ENCODE assay signal across 8 cellular contexts in the genomic region with DNA sequence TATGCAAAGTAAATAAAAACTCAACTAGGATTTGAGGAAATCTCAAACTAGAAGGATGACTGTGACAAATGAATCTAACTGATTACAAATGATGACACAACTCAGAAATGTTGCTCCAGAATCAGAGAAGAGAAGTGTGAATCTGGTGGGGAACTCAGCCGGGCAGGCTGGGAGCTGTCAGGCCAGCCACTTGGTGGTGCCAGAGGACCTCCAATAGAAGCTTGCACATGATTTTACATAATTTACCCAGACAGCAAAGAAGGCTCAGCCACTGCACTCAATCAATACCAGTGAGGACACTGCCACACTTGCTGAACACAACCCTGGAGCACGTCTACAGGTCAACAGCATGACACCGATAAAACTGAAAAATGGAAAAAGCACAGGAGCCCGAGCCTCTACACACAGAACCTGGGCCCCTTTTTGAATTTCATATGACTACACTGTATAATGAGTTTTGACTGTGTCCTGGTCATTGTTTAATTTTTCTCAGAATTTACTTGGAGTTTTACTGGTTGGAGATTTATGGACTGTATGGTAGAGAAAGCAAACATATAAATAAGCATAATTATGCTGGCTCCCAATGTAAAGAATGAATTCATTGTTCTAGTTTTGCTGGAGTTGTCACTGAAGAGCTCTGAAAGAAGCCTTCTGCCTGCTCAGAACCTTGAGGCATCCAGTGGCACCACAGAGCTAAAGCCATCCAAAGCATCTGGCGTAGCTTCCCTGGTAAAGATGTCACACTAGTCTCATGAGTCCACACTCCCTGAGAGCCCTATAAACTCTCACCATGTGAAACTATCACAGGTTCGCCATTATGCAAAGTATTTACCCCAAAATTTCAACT.
A peak's percentile ranks its signal among the peaks of the same experiment; 100 is the strongest.
DNase-seq lines count a peak whose midpoint lies in the region; ATAC-seq and TF ChIP-seq lines count a peak whose summit lies in the region.

No MANE protein-coding gene starts in this region.

- peak; percentile 93 for TF ChIP-seq CTCF in LNCAP (IDR thresholded peaks at IDR 0.05)
- peak; percentile 62 to 77 (median 72) for TF ChIP-seq CTCF in gastrocnemius medialis (IDR thresholded peaks at IDR 0.05 in 4 of 5, conservative IDR thresholded peaks at IDR 0.05 in 1 of 5)

- peaks cover 0 to 11% (median 4%) of the 10 kb centered on the region in 3 donors for H3K27me3 ChIP-seq in gastrocnemius medialis

- H3K27ac ChIP-seq in gastrocnemius medialis: no peak overlapping the region

- peaks cover 12 to 16% of the 10 kb centered on the region in 2 donors for H3K4me1 ChIP-seq in gastrocnemius medialis

- DNase-seq in DMS53 treated with DMSO at 0.1 percent for 48 hours (lab: John Stamatoyannopoulos, UW; ENCODE audit: unreplicated experiment) (peak; percentile 61), SIG-M5 (lab: John Stamatoyannopoulos, UW) (peak; percentile 28), astrocyte of the hippocampus (ENCODE audit: low read depth, low spot score) (peak; percentile 85), hypothalamus (lab: John Stamatoyannopoulos, UW) (peak in 40 of 51 donors; percentile 4 to 77 (median 42)), gastrocnemius medialis (peak; percentile 37 to 59)

- no peaks in the 10 kb centered on the region for H3K9me3 ChIP-seq in gastrocnemius medialis

- no peak overlapping the region for H3K4me3 ChIP-seq in gastrocnemius medialis

- intact Hi-C loops in gastrocnemius medialis (cut with DNase I; ENCODE audit: low total_unique reads): loop anchor here (10.0 kb wide), 1 partner anchor 698 kb away; no protein-coding TSS in a partner anchor

- no peak for TF ChIP-seq POLR2A in gastrocnemius medialis (IDR thresholded peaks at IDR 0.05)

- no peaks in the 10 kb centered on the region for H3K36me3 ChIP-seq in gastrocnemius medialis

- in situ Hi-C loops in gastrocnemius medialis (cut with MboI; ENCODE audit: low sequenced_read_pairs in 4 of 4): loop anchor here in 1 of 4 donors (25.0 kb wide), 1 partner anchor 555 kb away; no protein-coding TSS in a partner anchor

- peak; percentile 75 for ATAC-seq in GM21576 (IDR thresholded peaks at IDR 0.05; ENCODE audit: unreplicated experiment)
- peak; percentile 78 to 83 for ATAC-seq in gastrocnemius medialis
- no peak for ATAC-seq in GM19324 (IDR thresholded peaks at IDR 0.05; ENCODE audit: low FRiP score, unreplicated experiment)

Comparison
In these comparisons a context has a peak if more than half of its experiments do, and no peak if none do; other contexts are left out.
1. DNase-seq: peak in every context shown above with its lines; median percentile 85 in astrocyte of the hippocampus; 61 in DMS53 treated with DMSO at 0.1 percent for 48 hours; 48 in gastrocnemius medialis; 42 in hypothalamus; 28 in SIG-M5.